12 cellular contexts compared by ENCODE assay signal in the genomic region with DNA sequence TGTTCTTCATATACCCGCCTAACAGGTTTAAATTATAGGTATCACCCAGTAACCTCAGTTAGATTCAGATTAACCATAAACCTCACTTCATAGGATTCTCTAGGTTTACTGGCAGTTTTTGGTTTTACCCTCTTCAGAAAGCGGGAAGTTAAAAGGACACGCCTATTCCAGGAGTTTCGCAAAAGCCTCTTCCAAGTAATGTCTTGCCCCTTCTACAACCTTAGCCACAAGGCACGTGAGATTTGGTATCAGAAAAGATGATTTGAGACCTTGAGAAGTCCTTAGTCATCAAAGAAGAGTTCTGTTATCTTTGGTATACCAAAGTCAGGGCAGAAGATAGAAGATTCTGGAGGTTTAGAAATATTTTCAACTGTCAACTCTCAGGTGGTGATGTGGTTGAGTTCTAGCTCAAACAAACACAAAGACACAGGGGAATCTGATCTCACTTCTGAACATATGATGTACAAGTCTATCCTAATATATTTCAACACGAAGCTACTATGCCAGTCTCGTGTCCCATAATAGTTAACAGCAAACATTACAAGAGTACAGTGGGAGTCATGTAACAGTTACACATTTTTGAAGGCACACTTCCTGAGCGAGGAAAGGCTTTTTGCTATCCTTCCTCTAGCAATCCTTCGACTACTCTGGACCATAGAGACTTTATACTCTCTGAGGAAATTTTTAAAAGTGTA.
DNase-seq lines count a peak whose midpoint lies in the region; ATAC-seq and TF ChIP-seq lines count a peak whose summit lies in the region.
"Had no signal": no experiment of that assay in that cellular context is flagged by ENCODE, and none has a peak within 500 bp of the region (broad histone marks: within the 10 kb centered on the region; RNA-seq: fewer than 3 reads in every experiment).

No MANE protein-coding gene starts in this region.

- peak overlapping the region; percentile 96 for H3K27ac ChIP-seq in HL-60 (replicated peaks)

- in situ Hi-C loops in G401 (cut with HindIII; ENCODE audit: low sequenced_read_pairs) = no loop called here

- peak overlapping the region; percentile 2 for H3K4me3 Mint-ChIP-seq in T-helper 17 cell
- H3K4me3 Mint-ChIP-seq: neural crest cell had no signal

- H3K4me3 ChIP-seq in HL-60 (replicated peaks; ENCODE audit: insufficient read depth, low read length) = no peak overlapping the region
- no peak overlapping the region for H3K4me3 ChIP-seq in fibroblast of villous mesenchyme (ENCODE audit: low read depth, low read length)

- peak overlapping the region; percentile 49 for H3K27ac Mint-ChIP-seq in T-helper 17 cell

- no peaks in the 10 kb centered on the region for H3K27me3 ChIP-seq in HL-60 (ENCODE audit: insufficient read depth, poor library complexity, severe bottlenecking)
- H3K27me3 ChIP-seq: BE2C had no signal

- H3K36me3 Mint-ChIP-seq in T-helper 17 cell (ENCODE audit: low read depth) = no peaks in the 10 kb centered on the region

- ATAC-seq in T-helper 17 cell (peak; percentile 54), GM19023 (IDR thresholded peaks at IDR 0.05; ENCODE audit: unreplicated experiment) (no peak)

- no peaks in the 10 kb centered on the region for H3K27me3 Mint-ChIP-seq in T-helper 17 cell

- no peaks in the 10 kb centered on the region for H3K9me3 ChIP-seq in T-helper 17 cell (ENCODE audit: control insufficient read depth, low read length, poor library complexity, severe bottlenecking)
- H3K9me3 ChIP-seq: BE2C had no signal

- H3K4me1 Mint-ChIP-seq in T-helper 17 cell = peaks cover 16% of the 10 kb centered on the region

- TF ChIP-seq CTCF in HL-60 (IDR thresholded peaks at IDR 0.05; ENCODE audit: insufficient read depth, low read length) (no peak), fibroblast of villous mesenchyme (IDR thresholded peaks at IDR 0.05; ENCODE audit: insufficient read depth, low read depth, low read length) (no peak)

- DNase-seq in AML-193 (lab: John Stamatoyannopoulos, UW) (peak; percentile 92 to 95), HL-60 (ENCODE audit: low read depth in 1 of 2, low spot score in 1 of 2) (peak; percentile 84 to 95), T-helper 17 cell (no peak), fibroblast of villous mesenchyme (ENCODE audit: low read depth) (peak; percentile 21), cerebellar nuclear complex (lab: John Stamatoyannopoulos, UW) (no peak), NCI-H510A treated with DMSO at 0.1 percent for 48 hours (lab: John Stamatoyannopoulos, UW) (no peak), G401 (ENCODE audit: low spot score) (no peak)
- DNase-seq: BE2C, islet precursor cell, NCI-H1436 had no signal

Comparison
In these comparisons a context has a peak if more than half of its experiments do, and no peak if none do; other contexts are left out.
1. DNase-seq: peak in AML-193 (2 of 2), HL-60 (2 of 2) and fibroblast of villous mesenchyme (single experiment); none in T-helper 17 cell (0 of 3), cerebellar nuclear complex (0 of 2), NCI-H510A treated with DMSO at 0.1 percent for 48 hours (single experiment) and G401 (single experiment).